Comparison of ENCODE assay signal across 1 cellular context in genomic region chr2:43024515-43024962, GRCh38.
TF ChIP-seq lines count a peak whose summit lies in the region.

No MANE protein-coding gene starts in this region.

TF ChIP-seq in HepG2, 621 proteins besides CTCF, POLR2A, EP300 and RAD21 (continued from another document and continues in another):
- 0 out of 2 replicates have a peak, but pooled peaks have one; percentile 44 for TF ChIP-seq ATF2 (CRISPR knock-in tag; IDR thresholded peaks at IDR 0.05)
- TF ChIP-seq BHLHE40 (IDR thresholded peaks at IDR 0.05; ENCODE audit: low read length): no peak
- TF ChIP-seq ZSCAN20 (CRISPR knock-in tag; IDR thresholded peaks at IDR 0.05; ENCODE audit: borderline replicate concordance): no peak
- no peak for TF ChIP-seq ZNF263 (CRISPR knock-in tag; IDR thresholded peaks at IDR 0.05)
- 0 out of 2 replicates have a peak, but pooled peaks have one; percentile 36 for TF ChIP-seq HES4 (CRISPR knock-in tag; IDR thresholded peaks at IDR 0.05; ENCODE audit: borderline replicate concordance)
- TF ChIP-seq ATAD3A (CRISPR knock-in tag; IDR thresholded peaks at IDR 0.05): no peak
- TF ChIP-seq RBAK (CRISPR knock-in tag; IDR thresholded peaks at IDR 0.05): no peak
- TF ChIP-seq, protein P1, sequence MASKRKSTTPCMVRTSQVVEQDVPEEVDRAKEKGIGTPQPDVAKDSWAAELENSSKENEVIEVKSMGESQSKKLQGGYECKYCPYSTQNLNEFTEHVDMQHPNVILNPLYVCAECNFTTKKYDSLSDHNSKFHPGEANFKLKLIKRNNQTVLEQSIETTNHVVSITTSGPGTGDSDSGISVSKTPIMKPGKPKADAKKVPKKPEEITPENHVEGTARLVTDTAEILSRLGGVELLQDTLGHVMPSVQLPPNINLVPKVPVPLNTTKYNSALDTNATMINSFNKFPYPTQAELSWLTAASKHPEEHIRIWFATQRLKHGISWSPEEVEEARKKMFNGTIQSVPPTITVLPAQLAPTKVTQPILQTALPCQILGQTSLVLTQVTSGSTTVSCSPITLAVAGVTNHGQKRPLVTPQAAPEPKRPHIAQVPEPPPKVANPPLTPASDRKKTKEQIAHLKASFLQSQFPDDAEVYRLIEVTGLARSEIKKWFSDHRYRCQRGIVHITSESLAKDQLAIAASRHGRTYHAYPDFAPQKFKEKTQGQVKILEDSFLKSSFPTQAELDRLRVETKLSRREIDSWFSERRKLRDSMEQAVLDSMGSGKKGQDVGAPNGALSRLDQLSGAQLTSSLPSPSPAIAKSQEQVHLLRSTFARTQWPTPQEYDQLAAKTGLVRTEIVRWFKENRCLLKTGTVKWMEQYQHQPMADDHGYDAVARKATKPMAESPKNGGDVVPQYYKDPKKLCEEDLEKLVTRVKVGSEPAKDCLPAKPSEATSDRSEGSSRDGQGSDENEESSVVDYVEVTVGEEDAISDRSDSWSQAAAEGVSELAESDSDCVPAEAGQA (IDR thresholded peaks at IDR 0.05; ENCODE audit: low read depth): no peak
- TF ChIP-seq, protein P1 (CRISPR knock-in tag; IDR thresholded peaks at IDR 0.05; ENCODE audit: borderline replicate concordance): no peak
- TF ChIP-seq, protein P2, sequence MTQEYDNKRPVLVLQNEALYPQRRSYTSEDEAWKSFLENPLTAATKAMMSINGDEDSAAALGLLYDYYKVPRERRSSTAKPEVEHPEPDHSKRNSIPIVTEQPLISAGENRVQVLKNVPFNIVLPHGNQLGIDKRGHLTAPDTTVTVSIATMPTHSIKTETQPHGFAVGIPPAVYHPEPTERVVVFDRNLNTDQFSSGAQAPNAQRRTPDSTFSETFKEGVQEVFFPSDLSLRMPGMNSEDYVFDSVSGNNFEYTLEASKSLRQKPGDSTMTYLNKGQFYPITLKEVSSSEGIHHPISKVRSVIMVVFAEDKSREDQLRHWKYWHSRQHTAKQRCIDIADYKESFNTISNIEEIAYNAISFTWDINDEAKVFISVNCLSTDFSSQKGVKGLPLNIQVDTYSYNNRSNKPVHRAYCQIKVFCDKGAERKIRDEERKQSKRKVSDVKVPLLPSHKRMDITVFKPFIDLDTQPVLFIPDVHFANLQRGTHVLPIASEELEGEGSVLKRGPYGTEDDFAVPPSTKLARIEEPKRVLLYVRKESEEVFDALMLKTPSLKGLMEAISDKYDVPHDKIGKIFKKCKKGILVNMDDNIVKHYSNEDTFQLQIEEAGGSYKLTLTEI (CRISPR knock-in tag; conservative IDR thresholded peaks at IDR 0.05): no peak
- no peak for TF ChIP-seq GLMP (CRISPR knock-in tag; IDR thresholded peaks at IDR 0.05; ENCODE audit: borderline replicate concordance)
- peak; percentile 53; the same call in 1 of the 2 replicates for TF ChIP-seq REPIN1 (CRISPR knock-in tag; IDR thresholded peaks at IDR 0.05; ENCODE audit: borderline replicate concordance, low read depth)
- no peak for TF ChIP-seq KLF12 (CRISPR knock-in tag; IDR thresholded peaks at IDR 0.05; ENCODE audit: borderline replicate concordance)
- no peak for TF ChIP-seq HOXA5 (CRISPR knock-in tag; IDR thresholded peaks at IDR 0.05)
- TF ChIP-seq ZNF337 (CRISPR knock-in tag; IDR thresholded peaks at IDR 0.05; ENCODE audit: borderline replicate concordance, low read depth): no peak
- TF ChIP-seq ZNF121 (CRISPR knock-in tag; IDR thresholded peaks at IDR 0.05): no peak
- TF ChIP-seq ZNF547 (CRISPR knock-in tag; IDR thresholded peaks at IDR 0.05): no peak
- no peak for TF ChIP-seq MIER2 (CRISPR knock-in tag; IDR thresholded peaks at IDR 0.05)
- TF ChIP-seq SP140L (CRISPR knock-in tag; IDR thresholded peaks at IDR 0.05; ENCODE audit: borderline replicate concordance): no peak
- TF ChIP-seq RAD51 (IDR thresholded peaks at IDR 0.05; ENCODE audit: borderline replicate concordance): no peak
- TF ChIP-seq NR2C2 (CRISPR knock-in tag; IDR thresholded peaks at IDR 0.05; ENCODE audit: borderline replicate concordance): no peak
- TF ChIP-seq TSC22D2 (CRISPR knock-in tag; IDR thresholded peaks at IDR 0.05; ENCODE audit: borderline replicate concordance): no peak
- TF ChIP-seq, protein P3, sequence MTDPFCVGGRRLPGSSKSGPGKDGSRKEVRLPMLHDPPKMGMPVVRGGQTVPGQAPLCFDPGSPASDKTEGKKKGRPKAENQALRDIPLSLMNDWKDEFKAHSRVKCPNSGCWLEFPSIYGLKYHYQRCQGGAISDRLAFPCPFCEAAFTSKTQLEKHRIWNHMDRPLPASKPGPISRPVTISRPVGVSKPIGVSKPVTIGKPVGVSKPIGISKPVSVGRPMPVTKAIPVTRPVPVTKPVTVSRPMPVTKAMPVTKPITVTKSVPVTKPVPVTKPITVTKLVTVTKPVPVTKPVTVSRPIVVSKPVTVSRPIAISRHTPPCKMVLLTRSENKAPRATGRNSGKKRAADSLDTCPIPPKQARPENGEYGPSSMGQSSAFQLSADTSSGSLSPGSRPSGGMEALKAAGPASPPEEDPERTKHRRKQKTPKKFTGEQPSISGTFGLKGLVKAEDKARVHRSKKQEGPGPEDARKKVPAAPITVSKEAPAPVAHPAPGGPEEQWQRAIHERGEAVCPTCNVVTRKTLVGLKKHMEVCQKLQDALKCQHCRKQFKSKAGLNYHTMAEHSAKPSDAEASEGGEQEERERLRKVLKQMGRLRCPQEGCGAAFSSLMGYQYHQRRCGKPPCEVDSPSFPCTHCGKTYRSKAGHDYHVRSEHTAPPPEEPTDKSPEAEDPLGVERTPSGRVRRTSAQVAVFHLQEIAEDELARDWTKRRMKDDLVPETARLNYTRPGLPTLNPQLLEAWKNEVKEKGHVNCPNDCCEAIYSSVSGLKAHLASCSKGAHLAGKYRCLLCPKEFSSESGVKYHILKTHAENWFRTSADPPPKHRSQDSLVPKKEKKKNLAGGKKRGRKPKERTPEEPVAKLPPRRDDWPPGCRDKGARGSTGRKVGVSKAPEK (CRISPR knock-in tag; IDR thresholded peaks at IDR 0.05; ENCODE audit: borderline replicate concordance): no peak
- TF ChIP-seq, protein P4, sequence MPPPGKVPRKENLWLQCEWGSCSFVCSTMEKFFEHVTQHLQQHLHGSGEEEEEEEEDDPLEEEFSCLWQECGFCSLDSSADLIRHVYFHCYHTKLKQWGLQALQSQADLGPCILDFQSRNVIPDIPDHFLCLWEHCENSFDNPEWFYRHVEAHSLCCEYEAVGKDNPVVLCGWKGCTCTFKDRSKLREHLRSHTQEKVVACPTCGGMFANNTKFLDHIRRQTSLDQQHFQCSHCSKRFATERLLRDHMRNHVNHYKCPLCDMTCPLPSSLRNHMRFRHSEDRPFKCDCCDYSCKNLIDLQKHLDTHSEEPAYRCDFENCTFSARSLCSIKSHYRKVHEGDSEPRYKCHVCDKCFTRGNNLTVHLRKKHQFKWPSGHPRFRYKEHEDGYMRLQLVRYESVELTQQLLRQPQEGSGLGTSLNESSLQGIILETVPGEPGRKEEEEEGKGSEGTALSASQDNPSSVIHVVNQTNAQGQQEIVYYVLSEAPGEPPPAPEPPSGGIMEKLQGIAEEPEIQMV (CRISPR knock-in tag; IDR thresholded peaks at IDR 0.05; ENCODE audit: low read depth): peak; percentile 73; the same call in 1 of the 2 replicates
- no peak for TF ChIP-seq ZEB1 (IDR thresholded peaks at IDR 0.05; ENCODE audit: insufficient replicate concordance, low read depth)
- no peak for TF ChIP-seq ZNF597 (CRISPR knock-in tag; IDR thresholded peaks at IDR 0.05)
- TF ChIP-seq ZFP36 (IDR thresholded peaks at IDR 0.05; ENCODE audit: borderline replicate concordance, low read depth, low read length, partially characterized antibody): no peak
- TF ChIP-seq FOXP1 (IDR thresholded peaks at IDR 0.05): no peak
- no peak; the same call in 1 of the 2 replicates for TF ChIP-seq FOXP1 (CRISPR knock-in tag; IDR thresholded peaks at IDR 0.05)
- TF ChIP-seq PCBP1 (IDR thresholded peaks at IDR 0.05; ENCODE audit: borderline replicate concordance, low read depth, low read length): no peak
- TF ChIP-seq ZNF513 (CRISPR knock-in tag; conservative IDR thresholded peaks at IDR 0.05): no peak
- TF ChIP-seq EHMT2 (IDR thresholded peaks at IDR 0.05; ENCODE audit: borderline replicate concordance, low read depth, low read length): no peak
- TF ChIP-seq NFRKB (IDR thresholded peaks at IDR 0.05): no peak
- TF ChIP-seq U2AF1 (optimal IDR thresholded peaks at IDR 0.05; ENCODE audit: low read depth, low read length): no peak
- no peak for TF ChIP-seq SPEN (CRISPR knock-in tag; IDR thresholded peaks at IDR 0.05; ENCODE audit: low read depth)
- no peak for TF ChIP-seq BRCA1 (CRISPR knock-in tag; IDR thresholded peaks at IDR 0.05)
- TF ChIP-seq KDM3A (CRISPR knock-in tag; IDR thresholded peaks at IDR 0.05; ENCODE audit: low read depth): peak; percentile 76
- TF ChIP-seq ZBTB7A (CRISPR knock-in tag; IDR thresholded peaks at IDR 0.05): 0 out of 2 replicates have a peak, but pooled peaks have one; percentile 59
- TF ChIP-seq KDM1A (CRISPR knock-in tag; IDR thresholded peaks at IDR 0.05): 0 out of 2 replicates have a peak, but pooled peaks have one; percentile 17
- TF ChIP-seq ZKSCAN5 (CRISPR knock-in tag; IDR thresholded peaks at IDR 0.05): no peak
- peak; percentile 65 for TF ChIP-seq IKZF4 (CRISPR knock-in tag; IDR thresholded peaks at IDR 0.05; ENCODE audit: borderline replicate concordance, low read depth, not compliant biosample characterization)
- TF ChIP-seq SIX1 (CRISPR knock-in tag; IDR thresholded peaks at IDR 0.05; ENCODE audit: borderline replicate concordance): no peak
- TF ChIP-seq CHD2 (IDR thresholded peaks at IDR 0.05; ENCODE audit: low read depth, low read length): 0 out of 2 replicates have a peak, but pooled peaks have one; percentile 50
- no peak for TF ChIP-seq ZNF672 (CRISPR knock-in tag; IDR thresholded peaks at IDR 0.05)
- no peak for TF ChIP-seq RARG (CRISPR knock-in tag; IDR thresholded peaks at IDR 0.05; ENCODE audit: low read depth)
- TF ChIP-seq, protein P5, sequence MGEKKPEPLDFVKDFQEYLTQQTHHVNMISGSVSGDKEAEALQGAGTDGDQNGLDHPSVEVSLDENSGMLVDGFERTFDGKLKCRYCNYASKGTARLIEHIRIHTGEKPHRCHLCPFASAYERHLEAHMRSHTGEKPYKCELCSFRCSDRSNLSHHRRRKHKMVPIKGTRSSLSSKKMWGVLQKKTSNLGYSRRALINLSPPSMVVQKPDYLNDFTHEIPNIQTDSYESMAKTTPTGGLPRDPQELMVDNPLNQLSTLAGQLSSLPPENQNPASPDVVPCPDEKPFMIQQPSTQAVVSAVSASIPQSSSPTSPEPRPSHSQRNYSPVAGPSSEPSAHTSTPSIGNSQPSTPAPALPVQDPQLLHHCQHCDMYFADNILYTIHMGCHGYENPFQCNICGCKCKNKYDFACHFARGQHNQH (CRISPR knock-in tag; IDR thresholded peaks at IDR 0.05): peak; percentile 50; the same call in 1 of the 2 replicates
- TF ChIP-seq ARHGAP35 (CRISPR knock-in tag; IDR thresholded peaks at IDR 0.05; ENCODE audit: borderline replicate concordance): no peak; the same call in 1 of the 2 replicates
- peak; percentile 85 for TF ChIP-seq ZNF274 (CRISPR knock-in tag; IDR thresholded peaks at IDR 0.05)
